Comparison of ENCODE assay signal across 2 cellular contexts in genomic region chr17:43766413-43767052, GRCh38.
TF ChIP-seq lines count a peak whose summit lies in the region.

No MANE protein-coding gene starts in this region.

TF ChIP-seq in GM23338, 12 proteins besides CTCF, POLR2A, EP300 and RAD21:
- no peak for TF ChIP-seq JUNB (IDR thresholded peaks at IDR 0.05; ENCODE audit: unreplicated experiment)
- no peak for TF ChIP-seq REST (IDR thresholded peaks at IDR 0.05; ENCODE audit: unreplicated experiment)
- no peak for TF ChIP-seq ZNF462 (CRISPR knock-in tag; IDR thresholded peaks at IDR 0.05)
- no peak for TF ChIP-seq CREB1 (CRISPR knock-in tag; IDR thresholded peaks at IDR 0.05; ENCODE audit: low read depth)
- TF ChIP-seq EZH2 (IDR thresholded peaks at IDR 0.05; ENCODE audit: low read depth, unreplicated experiment) = no peak
- TF ChIP-seq POLR2AphosphoS5 (IDR thresholded peaks at IDR 0.05; ENCODE audit: low read depth) = no peak
- TF ChIP-seq EZH2phosphoT487 (IDR thresholded peaks at IDR 0.05; ENCODE audit: unreplicated experiment) = no peak
- no peak for TF ChIP-seq ZNF114 (CRISPR knock-in tag; IDR thresholded peaks at IDR 0.05)
- no peak for TF ChIP-seq STAT1 (IDR thresholded peaks at IDR 0.05; ENCODE audit: unreplicated experiment)
- no peak for TF ChIP-seq NANOG (IDR thresholded peaks at IDR 0.05; ENCODE audit: borderline replicate concordance)
- TF ChIP-seq ZNF331 (CRISPR knock-in tag; IDR thresholded peaks at IDR 0.05; ENCODE audit: low read depth) = no peak
- TF ChIP-seq ETS1 (IDR thresholded peaks at IDR 0.05) = no peak

TF ChIP-seq in K562, 482 proteins besides CTCF, POLR2A, EP300 and RAD21:
- TF ChIP-seq PKNOX1 (IDR thresholded peaks at IDR 0.05) = peak; percentile 32; the same call in 1 of the 2 replicates
- TF ChIP-seq SMC3 (conservative IDR thresholded peaks at IDR 0.05; ENCODE audit: insufficient read depth, low read depth, low read length) = 0 out of 2 replicates have a peak, but pooled peaks have one; percentile 21
- TF ChIP-seq ZBTB43 (CRISPR knock-in tag; IDR thresholded peaks at IDR 0.05) = no peak
- TF ChIP-seq TEAD1 (CRISPR knock-in tag; IDR thresholded peaks at IDR 0.05) = 0 out of 4 replicates have a peak, but pooled peaks of 1 of the 2 experiments have one; percentile 38
- TF ChIP-seq KLF16 (IDR thresholded peaks at IDR 0.05) = peak; percentile 67
- TF ChIP-seq JUN (IDR thresholded peaks at IDR 0.05; ENCODE audit: borderline replicate concordance, low read depth, low read length) = no peak
- TF ChIP-seq JUN (CRISPR knock-in tag; IDR thresholded peaks at IDR 0.05; ENCODE audit: borderline replicate concordance) = no peak
- TF ChIP-seq DEAF1 (CRISPR knock-in tag; IDR thresholded peaks at IDR 0.05) = 0 out of 2 replicates have a peak, but pooled peaks have one; percentile 8
- no peak for TF ChIP-seq DPF2 (IDR thresholded peaks at IDR 0.05)
- TF ChIP-seq ZFP30 (CRISPR knock-in tag; IDR thresholded peaks at IDR 0.05; ENCODE audit: borderline replicate concordance) = no peak
- no peak for TF ChIP-seq ASH1L (IDR thresholded peaks at IDR 0.05; ENCODE audit: borderline replicate concordance, low read depth, partially characterized antibody)
- peak in 1 of 2 experiments; percentile 52; a peak in 1 of 4 replicates for TF ChIP-seq RCOR1 (IDR thresholded peaks at IDR 0.05; ENCODE audit: borderline replicate concordance in 1 of 2, low read depth in 2 of 2, low read length in 2 of 2)
- TF ChIP-seq RBM14 (IDR thresholded peaks at IDR 0.05; ENCODE audit: borderline replicate concordance, insufficient read depth, low read depth, low read length) = no peak
